Comparison of ENCODE assay signal across 8 cellular contexts in genomic region chr14:50830932-50831703, GRCh38. TPM values are rescaled to one million over a fixed set of nuclear protein-coding genes. Genes with fewer than 3 reads are reported as not detected.
DNase-seq lines count a peak whose midpoint lies in the region; ATAC-seq and TF ChIP-seq lines count a peak whose summit lies in the region.

Gene NIN, minus strand, starts transcription at chr14:50831162. Its CDS starts 9,106 bp downstream, at chr14:50822056.

- H3K4me3 ChIP-seq in ACC112 (ENCODE audit: low read depth, low read length), result peak within 1 kb of the TSS; percentile 91

- H3K4me1 Mint-ChIP-seq in chondrocyte (ENCODE audit: low read depth), result peaks cover 31% of the 10 kb centered on the region

- H3K79me2 ChIP-seq in ACC112 (ENCODE audit: control insufficient read depth, insufficient read depth, low read length, unreplicated experiment), result peaks cover 39% of the 10 kb centered on the region

- peak within 1 kb of the TSS; percentile 95 for H3K4me3 Mint-ChIP-seq in chondrocyte (ENCODE audit: unreplicated experiment)

- no peaks in the 10 kb centered on the region for H3K9me3 Mint-ChIP-seq in chondrocyte (ENCODE audit: low read depth)

- no peaks in the 10 kb centered on the region for H3K36me3 Mint-ChIP-seq in chondrocyte (ENCODE audit: low read depth)

- H3K36me3 ChIP-seq in ACC112 (ENCODE audit: insufficient read depth, low read length), result no peaks in the 10 kb centered on the region

- peak; percentile 76 for TF ChIP-seq POLR2A in GM18526 (IDR thresholded peaks at IDR 0.05; ENCODE audit: extremely low read depth, insufficient read length)

- no peaks in the 10 kb centered on the region for H3K27me3 ChIP-seq in ACC112 (ENCODE audit: insufficient read depth, low read length)

- peak within 1 kb of the TSS; percentile 96 for H2AFZ ChIP-seq in ACC112 (ENCODE audit: low read length, unreplicated experiment)

- peaks cover 19% of the 10 kb centered on the region for H3K4me1 ChIP-seq in ACC112 (ENCODE audit: control insufficient read depth, insufficient read depth, low read length, unreplicated experiment)

- peak; percentile 69 for DNase-seq in NCI-H2196 treated with DMSO at 0.1 percent for 48 hours (lab: John Stamatoyannopoulos, UW; ENCODE audit: unreplicated experiment)
- no peak for DNase-seq in chondrocyte (ENCODE audit: low spot score)
- peak; percentile 87 for DNase-seq in kidney tubule cell (ENCODE audit: low spot score)
- peak; percentile 47 to 71 for DNase-seq in stimulated activated CD4-positive, alpha-beta T cell treated with anti-CD3 and anti-CD28 coated beads, Interleukin-1b, Interleukin-23, amount 100 ng/mL, for 4 hours (ENCODE audit: low read depth in 2 of 2)

- peak; percentile 74 for ATAC-seq in HG03064 (IDR thresholded peaks at IDR 0.05; ENCODE audit: low read depth, unreplicated experiment)
- peak; percentile 92 for ATAC-seq in activated CD4-positive, CD25-positive, alpha-beta regulatory T cell treated with anti-CD3 and anti-CD28 coated beads, Interleukin-2, amount 50 U/mL, for 24 hours

- H3K27me3 Mint-ChIP-seq in chondrocyte (ENCODE audit: low read depth), result peaks cover 2% of the 10 kb centered on the region

- H3K27ac ChIP-seq in ACC112 (ENCODE audit: low read depth, low read length), result no peak within 1 kb of the TSS

- H3K27ac Mint-ChIP-seq in chondrocyte (ENCODE audit: unreplicated experiment), result peak within 1 kb of the TSS; percentile 90

- no peak for TF ChIP-seq CTCF in chondrocyte (IDR thresholded peaks at IDR 0.05)

RNA-seq across cellular contexts. Expression of gene NIN, which starts in this region (rescaled TPM):
- total RNA-seq in chondrocyte, result 43.5 to 46.9 TPM (median 45.0 TPM) in 3 replicates
